In genomic region chr18:26868968-26869586, GRCh38 we compare ENCODE assay signal across 27 cellular contexts. TPM values are rescaled to one million over a fixed set of nuclear protein-coding genes. Genes with fewer than 3 reads are reported as not detected.
DNase-seq lines count a peak whose midpoint lies in the region; ATAC-seq and TF ChIP-seq lines count a peak whose summit lies in the region.
"Had no signal": no experiment of that assay in that cellular context is flagged by ENCODE, and none has a peak within 500 bp of the region (broad histone marks: within the 10 kb centered on the region; RNA-seq: fewer than 3 reads in every experiment).

No MANE protein-coding gene starts in this region.

- DNase-seq in NCI-H69 (lab: John Stamatoyannopoulos, UW) (peak; percentile 51), caudate nucleus (lab: John Stamatoyannopoulos, UW) (no peak), mesothelial cell of epicardium (ENCODE audit: low spot score in 2 of 2, unreplicated experiment in 2 of 2) (no peak), smooth muscle cell (lab: John Stamatoyannopoulos, UW; ENCODE audit: unreplicated experiment) (no peak), NCI-H748 treated with DMSO at 0.1 percent for 48 hours (lab: John Stamatoyannopoulos, UW) (no peak)
- DNase-seq: activated CD4-positive, alpha-beta T cell treated with anti-CD3 and anti-CD28 coated beads for 36 hours; activated naive CD4-positive, alpha-beta T cell; activated T-cell treated with anti-CD3 and anti-CD28 coated beads, Interleukin-2, amount 50 U/mL, for 24 hours; adrenal gland; mesenchymal stem cell; naive B cell; NCI-H2081; SHP77 treated with DMSO at 0.1 percent for 48 hours; stimulated activated CD4-positive, alpha-beta T cell treated with anti-CD3 and anti-CD28 coated beads, Interleukin-4, amount 100 ng/mL, for 4 hours; stimulated activated naive CD4-positive, alpha-beta T cell treated with Interleukin-2 at 50 U/mL for 16 hours; T-helper 1 cell; tibial artery had no signal

- H3K4me1 Mint-ChIP-seq in mesothelial cell of epicardium = peaks cover 43% of the 10 kb centered on the region
- H3K4me1 Mint-ChIP-seq: activated CD4-positive, alpha-beta T cell treated with anti-CD3 and anti-CD28 coated beads for 36 hours; naive B cell had no signal

- no peak for TF ChIP-seq CTCF in mesothelial cell of epicardium (IDR thresholded peaks at IDR 0.05; ENCODE audit: unreplicated experiment)
- no peak for TF ChIP-seq CTCF in smooth muscle cell (IDR thresholded peaks at IDR 0.05; ENCODE audit: borderline replicate concordance, insufficient read depth, poor library complexity, severe bottlenecking)

- H3K27me3 Mint-ChIP-seq in mesothelial cell of epicardium (ENCODE audit: low read depth) = peaks cover 16% of the 10 kb centered on the region

- H3K27ac ChIP-seq in caudate nucleus (ENCODE audit: low read depth, low read length) = peak overlapping the region; percentile 82
- H3K27ac ChIP-seq in smooth muscle cell (ENCODE audit: low read depth) = peak overlapping the region; percentile 47
- H3K27ac ChIP-seq: adrenal gland, cardiac muscle cell, tibial artery had no signal

- no peak overlapping the region for H3K9ac ChIP-seq in smooth muscle cell (ENCODE audit: low read depth)

- no peaks in the 10 kb centered on the region for H3K4me1 ChIP-seq in smooth muscle cell (ENCODE audit: low read depth)
- H3K4me1 ChIP-seq: adrenal gland had no signal

- no peaks in the 10 kb centered on the region for H4K20me1 ChIP-seq in smooth muscle cell (ENCODE audit: low read depth)

- 12% methylated on average over 6 of the region's 6 CpGs for WGBS in smooth muscle cell (ENCODE audit: low lambda C conversion rate)

- peak overlapping the region; percentile 77 for H3K27ac Mint-ChIP-seq in mesothelial cell of epicardium
- H3K27ac Mint-ChIP-seq: activated CD4-positive, alpha-beta T cell treated with anti-CD3 and anti-CD28 coated beads for 36 hours; activated T-cell treated with anti-CD3 and anti-CD28 coated beads, Interleukin-2, amount 50 U/mL, for 24 hours; dendritic cell treated with granulocyte-macrophage colony-stimulating factor and Interleukin-4, amounts not matched to agents 40 ng/mL and 50 ng/mL, for 4 days; naive B cell had no signal

- peaks cover 11% of the 10 kb centered on the region for H3K27me3 ChIP-seq in smooth muscle cell (ENCODE audit: low read depth)
- H3K27me3 ChIP-seq: adrenal gland, right atrium auricular region had no signal

- no peak overlapping the region for H3K4me3 Mint-ChIP-seq in mesothelial cell of epicardium
- H3K4me3 Mint-ChIP-seq: activated CD4-positive, alpha-beta T cell treated with anti-CD3 and anti-CD28 coated beads for 36 hours; activated T-cell treated with anti-CD3 and anti-CD28 coated beads, Interleukin-2, amount 50 U/mL, for 24 hours; dendritic cell treated with granulocyte-macrophage colony-stimulating factor and Interleukin-4, amounts not matched to agents 40 ng/mL and 50 ng/mL, for 4 days; naive B cell had no signal

- no peaks in the 10 kb centered on the region for H3K36me3 ChIP-seq in smooth muscle cell (ENCODE audit: low read depth)
- H3K36me3 ChIP-seq: adrenal gland, cardiac muscle cell, right atrium auricular region, tibial artery had no signal

- no peaks in the 10 kb centered on the region for H3K9me3 Mint-ChIP-seq in mesothelial cell of epicardium
- H3K9me3 Mint-ChIP-seq: activated T-cell treated with anti-CD3 and anti-CD28 coated beads, Interleukin-2, amount 50 U/mL, for 24 hours; dendritic cell treated with granulocyte-macrophage colony-stimulating factor and Interleukin-4, amounts not matched to agents 40 ng/mL and 50 ng/mL, for 4 days had no signal

- H2AFZ ChIP-seq in smooth muscle cell (ENCODE audit: low read depth) = peak overlapping the region; percentile 7

- no peaks in the 10 kb centered on the region for H3K36me3 Mint-ChIP-seq in mesothelial cell of epicardium

- H3K79me2 ChIP-seq in smooth muscle cell (ENCODE audit: low read depth) = no peaks in the 10 kb centered on the region

- no peaks in the 10 kb centered on the region for H3K9me3 ChIP-seq in smooth muscle cell (replicated peaks; ENCODE audit: low read depth)
- H3K9me3 ChIP-seq: adrenal gland, right atrium auricular region, tibial artery had no signal

- H3K4me3 ChIP-seq in smooth muscle cell = no peak overlapping the region
- H3K4me3 ChIP-seq: adrenal gland, cardiac muscle cell, K562, right atrium auricular region, tibial artery had no signal

- no peak for ATAC-seq in GM21717 (IDR thresholded peaks at IDR 0.05; ENCODE audit: unreplicated experiment)
- ATAC-seq in GM19452 (IDR thresholded peaks at IDR 0.05; ENCODE audit: unreplicated experiment) = no peak
- ATAC-seq: activated CD4-positive, alpha-beta T cell treated with anti-CD3 and anti-CD28 coated beads for 36 hours; K562 had no signal

- H3F3A ChIP-seq in smooth muscle cell (ENCODE audit: low read depth) = no peaks in the 10 kb centered on the region

- peak overlapping the region; percentile 49 for H3K4me2 ChIP-seq in smooth muscle cell

RNA-seq across cellular contexts. Expression of gene AQP4, which starts 3.6 kb away (rescaled TPM):
- total RNA-seq in mesothelial cell of epicardium (0.34 to 0.51 TPM (median 0.51 TPM) in 3 replicates), smooth muscle cell (not detected in 2 replicates)
- polyA plus RNA-seq in smooth muscle cell = not detected in 2 replicates
- total RNA-seq: activated CD4-positive, alpha-beta T cell treated with anti-CD3 and anti-CD28 coated beads for 36 hours; activated CD8-positive, alpha-beta memory T cell treated with anti-CD3 and anti-CD28 coated beads for 36 hours; HT1080; MCF 10A; omental fat pad had no signal
- polyA plus RNA-seq: cardiac muscle cell, K562 had no signal
